Comparison of ENCODE assay signal across 1 cellular context in the genomic region with DNA sequence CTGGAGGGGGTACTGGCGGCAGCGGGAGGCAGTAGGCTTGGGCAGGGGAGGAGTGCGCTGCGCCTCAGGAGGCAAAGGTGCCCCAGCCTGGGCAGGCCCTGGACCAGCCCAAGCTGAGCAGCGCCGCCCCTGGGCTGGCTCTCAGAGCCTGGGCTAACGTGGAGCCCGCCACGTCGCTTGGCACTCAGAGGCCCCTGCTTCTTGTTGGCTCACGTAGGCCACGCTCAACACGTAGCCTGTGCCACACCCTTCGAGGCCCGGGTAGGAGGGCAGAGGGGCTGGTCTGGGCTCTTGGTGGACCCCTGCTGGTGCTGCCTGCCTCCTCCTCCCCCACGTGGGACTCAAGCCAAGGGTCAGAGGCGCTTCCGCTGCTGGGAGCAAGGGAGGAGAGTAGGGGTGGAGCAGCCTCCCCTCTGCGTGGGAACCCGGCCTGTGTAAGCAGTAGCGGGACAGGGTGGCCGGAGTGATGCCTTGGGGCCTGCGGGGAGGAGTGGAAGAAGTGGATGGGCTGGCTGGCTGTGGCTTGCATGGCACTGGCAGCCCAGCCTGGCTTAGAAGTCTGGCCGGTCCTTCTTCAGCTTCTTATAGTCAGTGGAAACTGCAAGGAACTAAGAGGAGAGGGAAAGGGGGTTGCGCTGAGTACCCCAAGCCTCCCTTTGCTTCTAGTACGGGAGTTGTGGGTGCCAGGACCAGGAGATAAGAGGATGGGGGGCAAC.
A peak's percentile ranks its signal among the peaks of the same experiment; 100 is the strongest.
TF ChIP-seq lines count a peak whose summit lies in the region.

No MANE protein-coding gene starts in this region.

TF ChIP-seq in K562, 482 proteins besides CTCF, POLR2A, EP300 and RAD21 (continued from another document and continues in another):
- TF ChIP-seq, protein P1, sequence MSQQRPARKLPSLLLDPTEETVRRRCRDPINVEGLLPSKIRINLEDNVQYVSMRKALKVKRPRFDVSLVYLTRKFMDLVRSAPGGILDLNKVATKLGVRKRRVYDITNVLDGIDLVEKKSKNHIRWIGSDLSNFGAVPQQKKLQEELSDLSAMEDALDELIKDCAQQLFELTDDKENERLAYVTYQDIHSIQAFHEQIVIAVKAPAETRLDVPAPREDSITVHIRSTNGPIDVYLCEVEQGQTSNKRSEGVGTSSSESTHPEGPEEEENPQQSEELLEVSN (IDR thresholded peaks at IDR 0.05; ENCODE audit: borderline replicate concordance in 1 of 2, extremely low read depth in 1 of 2, insufficient read depth in 1 of 2, insufficient read length in 1 of 2, low read depth in 1 of 2, low read length in 1 of 2, poor library complexity in 1 of 2, severe bottlenecking in 1 of 2), result peak in 1 of 2 experiments; percentile 25
- TF ChIP-seq MTF1 (CRISPR knock-in tag; IDR thresholded peaks at IDR 0.05; ENCODE audit: borderline replicate concordance) (no peak), ZNF431 (CRISPR knock-in tag; IDR thresholded peaks at IDR 0.05) (no peak), E2F3 (CRISPR knock-in tag; IDR thresholded peaks at IDR 0.05) (0 out of 2 replicates have a peak, but pooled peaks have one; percentile 30), ZNF197 (CRISPR knock-in tag; IDR thresholded peaks at IDR 0.05; ENCODE audit: low read depth) (no peak), CCNT2 (IDR thresholded peaks at IDR 0.05; ENCODE audit: borderline replicate concordance, extremely low read depth, insufficient read length, low read depth, low read length) (no peak), ZNF316 (IDR thresholded peaks at IDR 0.05) (no peak), CREBBP (IDR thresholded peaks at IDR 0.05; ENCODE audit: low read depth, low read length) (no peak), ARID2 (IDR thresholded peaks at IDR 0.05) (no peak), HOXB6 (CRISPR knock-in tag; IDR thresholded peaks at IDR 0.05; ENCODE audit: borderline replicate concordance) (no peak), ZFPM2 (CRISPR knock-in tag; IDR thresholded peaks at IDR 0.05) (no peak), NEUROD1 (IDR thresholded peaks at IDR 0.05; ENCODE audit: borderline replicate concordance, low read depth, low read length, partially characterized antibody) (no peak), XRCC4 (IDR thresholded peaks at IDR 0.05; ENCODE audit: extremely low read depth, insufficient read depth, insufficient read length) (no peak), MTA3 (IDR thresholded peaks at IDR 0.05; ENCODE audit: borderline replicate concordance) (peak; percentile 31; the same call in 1 of the 2 replicates), MED1 (CRISPR knock-in tag; IDR thresholded peaks at IDR 0.05; ENCODE audit: borderline replicate concordance) (no peak), SAFB2 (IDR thresholded peaks at IDR 0.05; ENCODE audit: borderline replicate concordance, low read depth, low read length, severe bottlenecking) (no peak), EP400 (IDR thresholded peaks at IDR 0.05) (no peak), ZNF75A (CRISPR knock-in tag; IDR thresholded peaks at IDR 0.05) (no peak), NFE2 (IDR thresholded peaks at IDR 0.05; ENCODE audit: low read depth) (no peak), ARHGAP35 (IDR thresholded peaks at IDR 0.05; ENCODE audit: partially characterized antibody) (no peak), ZNF57 (CRISPR knock-in tag; IDR thresholded peaks at IDR 0.05) (0 out of 2 replicates have a peak, but pooled peaks have one; percentile 58), TFAM (CRISPR knock-in tag; conservative IDR thresholded peaks at IDR 0.05) (no peak), ZSCAN29 (IDR thresholded peaks at IDR 0.05) (no peak)
- TF ChIP-seq, protein P2, sequence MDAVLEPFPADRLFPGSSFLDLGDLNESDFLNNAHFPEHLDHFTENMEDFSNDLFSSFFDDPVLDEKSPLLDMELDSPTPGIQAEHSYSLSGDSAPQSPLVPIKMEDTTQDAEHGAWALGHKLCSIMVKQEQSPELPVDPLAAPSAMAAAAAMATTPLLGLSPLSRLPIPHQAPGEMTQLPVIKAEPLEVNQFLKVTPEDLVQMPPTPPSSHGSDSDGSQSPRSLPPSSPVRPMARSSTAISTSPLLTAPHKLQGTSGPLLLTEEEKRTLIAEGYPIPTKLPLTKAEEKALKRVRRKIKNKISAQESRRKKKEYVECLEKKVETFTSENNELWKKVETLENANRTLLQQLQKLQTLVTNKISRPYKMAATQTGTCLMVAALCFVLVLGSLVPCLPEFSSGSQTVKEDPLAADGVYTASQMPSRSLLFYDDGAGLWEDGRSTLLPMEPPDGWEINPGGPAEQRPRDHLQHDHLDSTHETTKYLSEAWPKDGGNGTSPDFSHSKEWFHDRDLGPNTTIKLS (IDR thresholded peaks at IDR 0.05; ENCODE audit: borderline replicate concordance, low read depth), result no peak
- TF ChIP-seq, protein P3, sequence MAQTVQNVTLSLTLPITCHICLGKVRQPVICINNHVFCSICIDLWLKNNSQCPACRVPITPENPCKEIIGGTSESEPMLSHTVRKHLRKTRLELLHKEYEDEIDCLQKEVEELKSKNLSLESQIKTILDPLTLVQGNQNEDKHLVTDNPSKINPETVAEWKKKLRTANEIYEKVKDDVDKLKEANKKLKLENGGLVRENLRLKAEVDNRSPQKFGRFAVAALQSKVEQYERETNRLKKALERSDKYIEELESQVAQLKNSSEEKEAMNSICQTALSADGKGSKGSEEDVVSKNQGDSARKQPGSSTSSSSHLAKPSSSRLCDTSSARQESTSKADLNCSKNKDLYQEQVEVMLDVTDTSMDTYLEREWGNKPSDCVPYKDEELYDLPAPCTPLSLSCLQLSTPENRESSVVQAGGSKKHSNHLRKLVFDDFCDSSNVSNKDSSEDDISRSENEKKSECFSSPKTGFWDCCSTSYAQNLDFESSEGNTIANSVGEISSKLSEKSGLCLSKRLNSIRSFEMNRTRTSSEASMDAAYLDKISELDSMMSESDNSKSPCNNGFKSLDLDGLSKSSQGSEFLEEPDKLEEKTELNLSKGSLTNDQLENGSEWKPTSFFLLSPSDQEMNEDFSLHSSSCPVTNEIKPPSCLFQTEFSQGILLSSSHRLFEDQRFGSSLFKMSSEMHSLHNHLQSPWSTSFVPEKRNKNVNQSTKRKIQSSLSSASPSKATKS (CRISPR knock-in tag; IDR thresholded peaks at IDR 0.05), result no peak
- TF ChIP-seq, protein P4, sequence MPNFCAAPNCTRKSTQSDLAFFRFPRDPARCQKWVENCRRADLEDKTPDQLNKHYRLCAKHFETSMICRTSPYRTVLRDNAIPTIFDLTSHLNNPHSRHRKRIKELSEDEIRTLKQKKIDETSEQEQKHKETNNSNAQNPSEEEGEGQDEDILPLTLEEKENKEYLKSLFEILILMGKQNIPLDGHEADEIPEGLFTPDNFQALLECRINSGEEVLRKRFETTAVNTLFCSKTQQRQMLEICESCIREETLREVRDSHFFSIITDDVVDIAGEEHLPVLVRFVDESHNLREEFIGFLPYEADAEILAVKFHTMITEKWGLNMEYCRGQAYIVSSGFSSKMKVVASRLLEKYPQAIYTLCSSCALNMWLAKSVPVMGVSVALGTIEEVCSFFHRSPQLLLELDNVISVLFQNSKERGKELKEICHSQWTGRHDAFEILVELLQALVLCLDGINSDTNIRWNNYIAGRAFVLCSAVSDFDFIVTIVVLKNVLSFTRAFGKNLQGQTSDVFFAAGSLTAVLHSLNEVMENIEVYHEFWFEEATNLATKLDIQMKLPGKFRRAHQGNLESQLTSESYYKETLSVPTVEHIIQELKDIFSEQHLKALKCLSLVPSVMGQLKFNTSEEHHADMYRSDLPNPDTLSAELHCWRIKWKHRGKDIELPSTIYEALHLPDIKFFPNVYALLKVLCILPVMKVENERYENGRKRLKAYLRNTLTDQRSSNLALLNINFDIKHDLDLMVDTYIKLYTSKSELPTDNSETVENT (CRISPR knock-in tag; IDR thresholded peaks at IDR 0.05), result no peak
- TF ChIP-seq, protein P5, sequence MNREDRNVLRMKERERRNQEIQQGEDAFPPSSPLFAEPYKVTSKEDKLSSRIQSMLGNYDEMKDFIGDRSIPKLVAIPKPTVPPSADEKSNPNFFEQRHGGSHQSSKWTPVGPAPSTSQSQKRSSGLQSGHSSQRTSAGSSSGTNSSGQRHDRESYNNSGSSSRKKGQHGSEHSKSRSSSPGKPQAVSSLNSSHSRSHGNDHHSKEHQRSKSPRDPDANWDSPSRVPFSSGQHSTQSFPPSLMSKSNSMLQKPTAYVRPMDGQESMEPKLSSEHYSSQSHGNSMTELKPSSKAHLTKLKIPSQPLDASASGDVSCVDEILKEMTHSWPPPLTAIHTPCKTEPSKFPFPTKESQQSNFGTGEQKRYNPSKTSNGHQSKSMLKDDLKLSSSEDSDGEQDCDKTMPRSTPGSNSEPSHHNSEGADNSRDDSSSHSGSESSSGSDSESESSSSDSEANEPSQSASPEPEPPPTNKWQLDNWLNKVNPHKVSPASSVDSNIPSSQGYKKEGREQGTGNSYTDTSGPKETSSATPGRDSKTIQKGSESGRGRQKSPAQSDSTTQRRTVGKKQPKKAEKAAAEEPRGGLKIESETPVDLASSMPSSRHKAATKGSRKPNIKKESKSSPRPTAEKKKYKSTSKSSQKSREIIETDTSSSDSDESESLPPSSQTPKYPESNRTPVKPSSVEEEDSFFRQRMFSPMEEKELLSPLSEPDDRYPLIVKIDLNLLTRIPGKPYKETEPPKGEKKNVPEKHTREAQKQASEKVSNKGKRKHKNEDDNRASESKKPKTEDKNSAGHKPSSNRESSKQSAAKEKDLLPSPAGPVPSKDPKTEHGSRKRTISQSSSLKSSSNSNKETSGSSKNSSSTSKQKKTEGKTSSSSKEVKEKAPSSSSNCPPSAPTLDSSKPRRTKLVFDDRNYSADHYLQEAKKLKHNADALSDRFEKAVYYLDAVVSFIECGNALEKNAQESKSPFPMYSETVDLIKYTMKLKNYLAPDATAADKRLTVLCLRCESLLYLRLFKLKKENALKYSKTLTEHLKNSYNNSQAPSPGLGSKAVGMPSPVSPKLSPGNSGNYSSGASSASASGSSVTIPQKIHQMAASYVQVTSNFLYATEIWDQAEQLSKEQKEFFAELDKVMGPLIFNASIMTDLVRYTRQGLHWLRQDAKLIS (CRISPR knock-in tag; IDR thresholded peaks at IDR 0.05), result no peak; the same call in 1 of the 2 replicates
- TF ChIP-seq, protein P6, sequence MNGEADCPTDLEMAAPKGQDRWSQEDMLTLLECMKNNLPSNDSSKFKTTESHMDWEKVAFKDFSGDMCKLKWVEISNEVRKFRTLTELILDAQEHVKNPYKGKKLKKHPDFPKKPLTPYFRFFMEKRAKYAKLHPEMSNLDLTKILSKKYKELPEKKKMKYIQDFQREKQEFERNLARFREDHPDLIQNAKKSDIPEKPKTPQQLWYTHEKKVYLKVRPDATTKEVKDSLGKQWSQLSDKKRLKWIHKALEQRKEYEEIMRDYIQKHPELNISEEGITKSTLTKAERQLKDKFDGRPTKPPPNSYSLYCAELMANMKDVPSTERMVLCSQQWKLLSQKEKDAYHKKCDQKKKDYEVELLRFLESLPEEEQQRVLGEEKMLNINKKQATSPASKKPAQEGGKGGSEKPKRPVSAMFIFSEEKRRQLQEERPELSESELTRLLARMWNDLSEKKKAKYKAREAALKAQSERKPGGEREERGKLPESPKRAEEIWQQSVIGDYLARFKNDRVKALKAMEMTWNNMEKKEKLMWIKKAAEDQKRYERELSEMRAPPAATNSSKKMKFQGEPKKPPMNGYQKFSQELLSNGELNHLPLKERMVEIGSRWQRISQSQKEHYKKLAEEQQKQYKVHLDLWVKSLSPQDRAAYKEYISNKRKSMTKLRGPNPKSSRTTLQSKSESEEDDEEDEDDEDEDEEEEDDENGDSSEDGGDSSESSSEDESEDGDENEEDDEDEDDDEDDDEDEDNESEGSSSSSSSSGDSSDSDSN (IDR thresholded peaks at IDR 0.05; ENCODE audit: borderline replicate concordance in 1 of 2, low read depth in 2 of 2, low read length in 2 of 2), result peak in 1 of 2 experiments; percentile 68; a peak in 1 of 4 replicates
- TF ChIP-seq, protein P7, sequence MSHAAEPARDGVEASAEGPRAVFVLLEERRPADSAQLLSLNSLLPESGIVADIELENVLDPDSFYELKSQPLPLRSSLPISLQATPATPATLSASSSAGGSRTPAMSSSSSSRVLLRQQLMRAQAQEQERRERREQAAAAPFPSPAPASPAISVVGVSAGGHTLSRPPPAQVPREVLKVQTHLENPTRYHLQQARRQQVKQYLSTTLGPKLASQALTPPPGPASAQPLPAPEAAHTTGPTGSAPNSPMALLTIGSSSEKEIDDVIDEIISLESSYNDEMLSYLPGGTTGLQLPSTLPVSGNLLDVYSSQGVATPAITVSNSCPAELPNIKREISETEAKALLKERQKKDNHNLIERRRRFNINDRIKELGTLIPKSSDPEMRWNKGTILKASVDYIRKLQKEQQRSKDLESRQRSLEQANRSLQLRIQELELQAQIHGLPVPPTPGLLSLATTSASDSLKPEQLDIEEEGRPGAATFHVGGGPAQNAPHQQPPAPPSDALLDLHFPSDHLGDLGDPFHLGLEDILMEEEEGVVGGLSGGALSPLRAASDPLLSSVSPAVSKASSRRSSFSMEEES (CRISPR knock-in tag; IDR thresholded peaks at IDR 0.05), result no peak
- TF ChIP-seq, protein P8, sequence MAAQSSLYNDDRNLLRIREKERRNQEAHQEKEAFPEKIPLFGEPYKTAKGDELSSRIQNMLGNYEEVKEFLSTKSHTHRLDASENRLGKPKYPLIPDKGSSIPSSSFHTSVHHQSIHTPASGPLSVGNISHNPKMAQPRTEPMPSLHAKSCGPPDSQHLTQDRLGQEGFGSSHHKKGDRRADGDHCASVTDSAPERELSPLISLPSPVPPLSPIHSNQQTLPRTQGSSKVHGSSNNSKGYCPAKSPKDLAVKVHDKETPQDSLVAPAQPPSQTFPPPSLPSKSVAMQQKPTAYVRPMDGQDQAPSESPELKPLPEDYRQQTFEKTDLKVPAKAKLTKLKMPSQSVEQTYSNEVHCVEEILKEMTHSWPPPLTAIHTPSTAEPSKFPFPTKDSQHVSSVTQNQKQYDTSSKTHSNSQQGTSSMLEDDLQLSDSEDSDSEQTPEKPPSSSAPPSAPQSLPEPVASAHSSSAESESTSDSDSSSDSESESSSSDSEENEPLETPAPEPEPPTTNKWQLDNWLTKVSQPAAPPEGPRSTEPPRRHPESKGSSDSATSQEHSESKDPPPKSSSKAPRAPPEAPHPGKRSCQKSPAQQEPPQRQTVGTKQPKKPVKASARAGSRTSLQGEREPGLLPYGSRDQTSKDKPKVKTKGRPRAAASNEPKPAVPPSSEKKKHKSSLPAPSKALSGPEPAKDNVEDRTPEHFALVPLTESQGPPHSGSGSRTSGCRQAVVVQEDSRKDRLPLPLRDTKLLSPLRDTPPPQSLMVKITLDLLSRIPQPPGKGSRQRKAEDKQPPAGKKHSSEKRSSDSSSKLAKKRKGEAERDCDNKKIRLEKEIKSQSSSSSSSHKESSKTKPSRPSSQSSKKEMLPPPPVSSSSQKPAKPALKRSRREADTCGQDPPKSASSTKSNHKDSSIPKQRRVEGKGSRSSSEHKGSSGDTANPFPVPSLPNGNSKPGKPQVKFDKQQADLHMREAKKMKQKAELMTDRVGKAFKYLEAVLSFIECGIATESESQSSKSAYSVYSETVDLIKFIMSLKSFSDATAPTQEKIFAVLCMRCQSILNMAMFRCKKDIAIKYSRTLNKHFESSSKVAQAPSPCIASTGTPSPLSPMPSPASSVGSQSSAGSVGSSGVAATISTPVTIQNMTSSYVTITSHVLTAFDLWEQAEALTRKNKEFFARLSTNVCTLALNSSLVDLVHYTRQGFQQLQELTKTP (IDR thresholded peaks at IDR 0.05; ENCODE audit: low read depth in 1 of 2, partially characterized antibody in 2 of 2), result no peak
- TF ChIP-seq, protein P9, sequence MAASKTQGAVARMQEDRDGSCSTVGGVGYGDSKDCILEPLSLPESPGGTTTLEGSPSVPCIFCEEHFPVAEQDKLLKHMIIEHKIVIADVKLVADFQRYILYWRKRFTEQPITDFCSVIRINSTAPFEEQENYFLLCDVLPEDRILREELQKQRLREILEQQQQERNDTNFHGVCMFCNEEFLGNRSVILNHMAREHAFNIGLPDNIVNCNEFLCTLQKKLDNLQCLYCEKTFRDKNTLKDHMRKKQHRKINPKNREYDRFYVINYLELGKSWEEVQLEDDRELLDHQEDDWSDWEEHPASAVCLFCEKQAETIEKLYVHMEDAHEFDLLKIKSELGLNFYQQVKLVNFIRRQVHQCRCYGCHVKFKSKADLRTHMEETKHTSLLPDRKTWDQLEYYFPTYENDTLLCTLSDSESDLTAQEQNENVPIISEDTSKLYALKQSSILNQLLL (CRISPR knock-in tag; IDR thresholded peaks at IDR 0.05; ENCODE audit: borderline replicate concordance), result no peak
